Comparison of ENCODE assay signal across 1 cellular context in the genomic region with DNA sequence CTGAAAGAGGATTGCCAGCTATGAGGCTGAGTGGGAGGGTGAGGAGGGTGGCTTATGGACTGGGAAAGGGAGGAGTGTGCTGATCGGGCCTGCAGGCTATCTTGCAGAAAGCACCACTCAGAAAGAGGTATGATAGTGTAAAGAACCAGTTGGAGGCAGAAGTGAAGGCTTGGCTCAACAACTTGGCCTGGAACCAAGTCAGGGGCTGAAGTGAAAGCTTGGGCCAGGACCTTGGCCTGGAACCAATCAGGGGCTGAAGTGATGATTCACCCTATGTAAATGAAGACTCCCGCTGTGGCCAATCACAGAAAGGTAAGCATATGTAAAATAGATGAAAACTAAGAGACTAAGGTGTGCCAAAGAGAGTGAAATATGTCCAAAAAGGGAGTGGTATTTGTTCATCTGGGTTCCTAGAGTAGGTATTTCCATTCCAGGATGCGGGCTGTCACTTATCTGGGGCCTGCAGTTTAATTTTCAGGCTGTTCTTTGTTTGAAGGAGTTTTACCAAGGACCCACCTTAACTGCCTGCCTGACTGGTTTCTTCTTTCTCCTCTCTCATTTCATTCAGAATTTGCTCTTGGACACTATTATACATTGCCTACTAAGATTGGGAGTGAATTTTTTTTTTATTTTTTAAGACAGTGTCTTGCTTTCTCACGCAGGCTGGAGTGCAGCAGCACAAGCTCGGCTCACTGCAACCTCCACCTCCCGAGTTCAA.
TF ChIP-seq lines count a peak whose summit lies in the region.

No MANE protein-coding gene starts in this region.

TF ChIP-seq in IMR-90, 13 proteins besides CTCF, POLR2A, EP300 and RAD21:
- TF ChIP-seq CHD1 (IDR thresholded peaks at IDR 0.05; ENCODE audit: low read depth, low read length): no peak
- no peak for TF ChIP-seq BHLHE40 (IDR thresholded peaks at IDR 0.05; ENCODE audit: low read depth, low read length)
- TF ChIP-seq FOS (IDR thresholded peaks at IDR 0.05; ENCODE audit: low read depth, low read length): no peak
- no peak for TF ChIP-seq RFX5 (IDR thresholded peaks at IDR 0.05; ENCODE audit: low read depth, low read length)
- TF ChIP-seq CEBPB (IDR thresholded peaks at IDR 0.05; ENCODE audit: low read depth, low read length): no peak
- TF ChIP-seq MAFK (IDR thresholded peaks at IDR 0.05; ENCODE audit: low read depth, low read length): no peak
